Comparison of ENCODE assay signal across 2 cellular contexts in the genomic region with DNA sequence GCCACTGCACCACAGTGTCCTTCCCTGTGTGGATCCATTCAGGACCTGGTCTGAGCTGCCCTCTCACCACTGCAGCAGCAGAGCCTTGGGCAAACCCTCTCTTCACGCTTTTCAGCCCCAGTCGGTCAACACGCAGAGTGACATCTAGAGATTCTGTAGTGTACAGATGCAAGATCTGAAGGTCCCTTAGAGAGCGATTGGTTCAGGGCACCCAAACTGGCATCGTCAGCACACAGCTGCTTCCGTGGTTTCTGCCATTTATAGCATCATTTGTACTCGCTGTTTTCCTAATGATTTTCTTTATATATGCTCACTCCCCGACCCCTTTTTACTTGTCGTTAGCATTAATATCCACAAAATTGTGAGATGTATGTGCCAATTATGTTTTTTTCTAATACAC.
TF ChIP-seq lines count a peak whose summit lies in the region.

No MANE protein-coding gene starts in this region.

TF ChIP-seq in HepG2, 621 proteins besides CTCF, POLR2A, EP300 and RAD21:
- TF ChIP-seq JUNB (CRISPR knock-in tag; IDR thresholded peaks at IDR 0.05; ENCODE audit: borderline replicate concordance) (no peak), SMAD9 (CRISPR knock-in tag; IDR thresholded peaks at IDR 0.05) (no peak), PRPF4 (IDR thresholded peaks at IDR 0.05; ENCODE audit: low read depth, low read length, poor library complexity, severe bottlenecking) (no peak), FOXM1 (CRISPR knock-in tag; IDR thresholded peaks at IDR 0.05) (no peak), ELF1 (CRISPR knock-in tag; IDR thresholded peaks at IDR 0.05) (no peak), ZSCAN25 (CRISPR knock-in tag; IDR thresholded peaks at IDR 0.05) (no peak), KDM6A (CRISPR knock-in tag; IDR thresholded peaks at IDR 0.05; ENCODE audit: low read depth) (no peak), ZNF383 (CRISPR knock-in tag; IDR thresholded peaks at IDR 0.05; ENCODE audit: borderline replicate concordance) (no peak), ZKSCAN8 (CRISPR knock-in tag; IDR thresholded peaks at IDR 0.05; ENCODE audit: borderline replicate concordance) (no peak), ZNF773 (CRISPR knock-in tag; IDR thresholded peaks at IDR 0.05; ENCODE audit: borderline replicate concordance) (no peak), PRMT3 (CRISPR knock-in tag; IDR thresholded peaks at IDR 0.05; ENCODE audit: borderline replicate concordance, low read depth) (no peak), ZFP37 (CRISPR knock-in tag; IDR thresholded peaks at IDR 0.05; ENCODE audit: borderline replicate concordance) (no peak), NFYB (CRISPR knock-in tag; IDR thresholded peaks at IDR 0.05) (no peak)
- TF ChIP-seq, protein P1, sequence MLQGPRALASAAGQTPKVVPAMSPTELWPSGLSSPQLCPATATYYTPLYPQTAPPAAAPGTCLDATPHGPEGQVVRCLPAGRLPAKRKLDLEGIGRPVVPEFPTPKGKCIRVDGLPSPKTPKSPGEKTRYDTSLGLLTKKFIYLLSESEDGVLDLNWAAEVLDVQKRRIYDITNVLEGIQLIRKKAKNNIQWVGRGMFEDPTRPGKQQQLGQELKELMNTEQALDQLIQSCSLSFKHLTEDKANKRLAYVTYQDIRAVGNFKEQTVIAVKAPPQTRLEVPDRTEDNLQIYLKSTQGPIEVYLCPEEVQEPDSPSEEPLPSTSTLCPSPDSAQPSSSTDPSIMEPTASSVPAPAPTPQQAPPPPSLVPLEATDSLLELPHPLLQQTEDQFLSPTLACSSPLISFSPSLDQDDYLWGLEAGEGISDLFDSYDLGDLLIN (CRISPR knock-in tag; IDR thresholded peaks at IDR 0.05; ENCODE audit: borderline replicate concordance) = no peak
- TF ChIP-seq, protein P2, sequence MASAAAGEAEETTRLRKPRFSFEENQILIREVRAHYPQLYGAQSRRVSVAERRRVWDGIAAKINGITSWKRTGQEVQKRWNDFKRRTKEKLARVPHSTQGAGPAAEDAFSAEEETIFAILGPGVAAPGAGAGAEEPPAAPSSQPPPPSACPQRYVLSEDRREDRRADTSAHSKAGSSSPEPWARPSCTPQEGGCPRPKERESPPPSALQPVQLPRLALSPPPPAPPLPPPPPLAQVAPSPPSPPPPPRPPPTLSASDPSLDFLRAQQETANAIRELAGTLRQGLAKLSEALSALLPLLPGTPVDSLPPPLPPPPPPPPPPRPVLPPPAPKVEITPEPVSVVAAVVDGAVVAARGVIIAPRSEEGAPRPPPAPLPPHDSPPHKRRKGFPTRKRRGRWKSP (CRISPR knock-in tag; IDR thresholded peaks at IDR 0.05) = no peak
- TF ChIP-seq, protein P3, sequence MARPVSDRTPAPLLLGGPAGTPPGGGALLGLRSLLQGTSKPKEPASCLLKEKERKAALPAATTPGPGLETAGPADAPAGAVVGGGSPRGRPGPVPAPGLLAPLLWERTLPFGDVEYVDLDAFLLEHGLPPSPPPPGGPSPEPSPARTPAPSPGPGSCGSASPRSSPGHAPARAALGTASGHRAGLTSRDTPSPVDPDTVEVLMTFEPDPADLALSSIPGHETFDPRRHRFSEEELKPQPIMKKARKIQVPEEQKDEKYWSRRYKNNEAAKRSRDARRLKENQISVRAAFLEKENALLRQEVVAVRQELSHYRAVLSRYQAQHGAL (CRISPR knock-in tag; IDR thresholded peaks at IDR 0.05; ENCODE audit: not compliant biosample characterization) = no peak
- TF ChIP-seq, protein P4, sequence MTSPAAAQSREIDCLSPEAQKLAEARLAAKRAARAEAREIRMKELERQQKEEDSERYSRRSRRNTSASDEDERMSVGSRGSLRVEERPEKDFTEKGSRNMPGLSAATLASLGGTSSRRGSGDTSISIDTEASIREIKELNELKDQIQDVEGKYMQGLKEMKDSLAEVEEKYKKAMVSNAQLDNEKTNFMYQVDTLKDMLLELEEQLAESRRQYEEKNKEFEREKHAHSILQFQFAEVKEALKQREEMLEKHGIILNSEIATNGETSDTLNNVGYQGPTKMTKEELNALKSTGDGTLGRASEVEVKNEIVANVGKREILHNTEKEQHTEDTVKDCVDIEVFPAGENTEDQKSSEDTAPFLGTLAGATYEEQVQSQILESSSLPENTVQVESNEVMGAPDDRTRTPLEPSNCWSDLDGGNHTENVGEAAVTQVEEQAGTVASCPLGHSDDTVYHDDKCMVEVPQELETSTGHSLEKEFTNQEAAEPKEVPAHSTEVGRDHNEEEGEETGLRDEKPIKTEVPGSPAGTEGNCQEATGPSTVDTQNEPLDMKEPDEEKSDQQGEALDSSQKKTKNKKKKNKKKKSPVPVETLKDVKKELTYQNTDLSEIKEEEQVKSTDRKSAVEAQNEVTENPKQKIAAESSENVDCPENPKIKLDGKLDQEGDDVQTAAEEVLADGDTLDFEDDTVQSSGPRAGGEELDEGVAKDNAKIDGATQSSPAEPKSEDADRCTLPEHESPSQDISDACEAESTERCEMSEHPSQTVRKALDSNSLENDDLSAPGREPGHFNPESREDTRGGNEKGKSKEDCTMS (CRISPR knock-in tag; conservative IDR thresholded peaks at IDR 0.05) = no peak
- TF ChIP-seq, protein P5, sequence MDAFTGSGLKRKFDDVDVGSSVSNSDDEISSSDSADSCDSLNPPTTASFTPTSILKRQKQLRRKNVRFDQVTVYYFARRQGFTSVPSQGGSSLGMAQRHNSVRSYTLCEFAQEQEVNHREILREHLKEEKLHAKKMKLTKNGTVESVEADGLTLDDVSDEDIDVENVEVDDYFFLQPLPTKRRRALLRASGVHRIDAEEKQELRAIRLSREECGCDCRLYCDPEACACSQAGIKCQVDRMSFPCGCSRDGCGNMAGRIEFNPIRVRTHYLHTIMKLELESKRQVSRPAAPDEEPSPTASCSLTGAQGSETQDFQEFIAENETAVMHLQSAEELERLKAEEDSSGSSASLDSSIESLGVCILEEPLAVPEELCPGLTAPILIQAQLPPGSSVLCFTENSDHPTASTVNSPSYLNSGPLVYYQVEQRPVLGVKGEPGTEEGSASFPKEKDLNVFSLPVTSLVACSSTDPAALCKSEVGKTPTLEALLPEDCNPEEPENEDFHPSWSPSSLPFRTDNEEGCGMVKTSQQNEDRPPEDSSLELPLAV (CRISPR knock-in tag; conservative IDR thresholded peaks at IDR 0.05; ENCODE audit: low read depth) = no peak

TF ChIP-seq in H1, 55 proteins besides CTCF, POLR2A, EP300 and RAD21:
- TF ChIP-seq HDAC6 (IDR thresholded peaks at IDR 0.05; ENCODE audit: low read depth, low read length) (no peak), CEBPB (IDR thresholded peaks at IDR 0.05; ENCODE audit: low read depth, low read length) (no peak), CBX5 (IDR thresholded peaks at IDR 0.05; ENCODE audit: low read depth, low read length) (no peak), FOSL1 (IDR thresholded peaks at IDR 0.05; ENCODE audit: insufficient read depth, low read depth, low read length) (no peak), JUN (IDR thresholded peaks at IDR 0.05; ENCODE audit: low read depth, low read length) (no peak), CREB1 (IDR thresholded peaks at IDR 0.05) (no peak), JUND (IDR thresholded peaks at IDR 0.05; ENCODE audit: low read length) (no peak), GTF2F1 (IDR thresholded peaks at IDR 0.05; ENCODE audit: borderline replicate concordance, low read depth, low read length) (no peak), RBBP5 (IDR thresholded peaks at IDR 0.05; ENCODE audit: borderline replicate concordance, low read depth, low read length) (no peak), RFX5 (IDR thresholded peaks at IDR 0.05; ENCODE audit: borderline replicate concordance, low read depth, low read length) (no peak), SIN3A (conservative IDR thresholded peaks at IDR 0.05 in 1 of 2, IDR thresholded peaks at IDR 0.05 in 1 of 2; ENCODE audit: low read depth in 1 of 2, low read length in 2 of 2) (no peak), GABPA (IDR thresholded peaks at IDR 0.05; ENCODE audit: borderline replicate concordance, insufficient read depth, low read length) (no peak), KDM1A (IDR thresholded peaks at IDR 0.05; ENCODE audit: borderline replicate concordance, low read length) (no peak), SIRT6 (IDR thresholded peaks at IDR 0.05; ENCODE audit: low read length) (no peak), KDM5A (IDR thresholded peaks at IDR 0.05; ENCODE audit: low read length) (no peak), HDAC2 (IDR thresholded peaks at IDR 0.05; ENCODE audit: borderline replicate concordance in 1 of 2, low read depth in 2 of 2, low read length in 2 of 2) (no peak), EGR1 (IDR thresholded peaks at IDR 0.05; ENCODE audit: borderline replicate concordance, low read depth, low read length) (no peak)
- TF ChIP-seq, protein P6, sequence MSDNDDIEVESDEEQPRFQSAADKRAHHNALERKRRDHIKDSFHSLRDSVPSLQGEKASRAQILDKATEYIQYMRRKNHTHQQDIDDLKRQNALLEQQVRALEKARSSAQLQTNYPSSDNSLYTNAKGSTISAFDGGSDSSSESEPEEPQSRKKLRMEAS (IDR thresholded peaks at IDR 0.05) = no peak
